ENCODE assay signal across 9 cellular contexts in genomic region chr11:119262668-119263351, GRCh38. TPM values are rescaled to one million over a fixed set of nuclear protein-coding genes. Genes with fewer than 3 reads are reported as not detected.
DNase-seq lines count a peak whose midpoint lies in the region; ATAC-seq and TF ChIP-seq lines count a peak whose summit lies in the region.
"Had no signal": no experiment of that assay in that cellular context is flagged by ENCODE, and none has a peak within 500 bp of the region (broad histone marks: within the 10 kb centered on the region; RNA-seq: fewer than 3 reads in every experiment).

No MANE protein-coding gene starts in this region.

- H3K9ac ChIP-seq in mesenchymal stem cell (ENCODE audit: low read length) = no peak overlapping the region

- H4K8ac ChIP-seq in mesenchymal stem cell (ENCODE audit: low read length) = no peak overlapping the region

- H2AK5ac ChIP-seq in mesenchymal stem cell (ENCODE audit: low read length, severe bottlenecking) = no peak overlapping the region

- no peak overlapping the region for H4K91ac ChIP-seq in mesenchymal stem cell (ENCODE audit: low read length)

- peak in 2 of 5 donors; percentile 9 to 21 for DNase-seq in CD4-positive, alpha-beta memory T cell
- peak; percentile 14 for DNase-seq in HFF-Myc (ENCODE audit: extremely low read depth, low read depth)
- peak; percentile 74 for DNase-seq in mesenchymal stem cell
- DNase-seq in CD1c-positive myeloid dendritic cell (ENCODE audit: extremely low spot score) = no peak
- DNase-seq in G401 (ENCODE audit: low spot score) = no peak
- DNase-seq in 8988T = no peak
- DNase-seq: activated CD8-positive, alpha-beta memory T cell treated with anti-CD3 and anti-CD28 coated beads, Interleukin-2, amount 50 U/mL, for 4 hours had no signal

- H3K18ac ChIP-seq in mesenchymal stem cell (ENCODE audit: low read depth in 1 of 2, low read length in 2 of 2) = no peak overlapping the region

- H3K27ac Mint-ChIP-seq in CD4-positive, alpha-beta memory T cell = no peak overlapping the region

- peak overlapping the region; percentile 39 for H3K27ac ChIP-seq in CD4-positive, alpha-beta memory T cell (ENCODE audit: low read depth, low read length)
- H3K27ac ChIP-seq in mesenchymal stem cell (ENCODE audit: low read length, poor library complexity, severe bottlenecking) = peak overlapping the region; percentile 52

- no peak overlapping the region for H2BK15ac ChIP-seq in mesenchymal stem cell (ENCODE audit: low read depth, poor library complexity, severe bottlenecking)

- peaks cover 0 to 3% of the 10 kb centered on the region in 2 donors for H3K36me3 Mint-ChIP-seq in CD4-positive, alpha-beta memory T cell

- H3K4me3 Mint-ChIP-seq in CD4-positive, alpha-beta memory T cell = no peak overlapping the region

- in situ Hi-C loops in G401 (cut with HindIII; ENCODE audit: low sequenced_read_pairs) = no loop called here

- WGBS in mesenchymal stem cell = 27% methylated on average over 4 of the region's 5 CpGs

- H3K4me1 ChIP-seq in CD4-positive, alpha-beta memory T cell (ENCODE audit: insufficient read depth, low read length) = peaks cover 94% of the 10 kb centered on the region
- peaks cover 3% of the 10 kb centered on the region for H3K4me1 ChIP-seq in mesenchymal stem cell (ENCODE audit: control insufficient read depth, insufficient read depth, low read depth, low read length)

- no peaks in the 10 kb centered on the region for H3K9me3 ChIP-seq in CD4-positive, alpha-beta memory T cell (ENCODE audit: control insufficient read depth in 1 of 2, low read length in 2 of 2)
- H3K9me3 ChIP-seq in mesenchymal stem cell (ENCODE audit: control insufficient read depth, low read length) = no peaks in the 10 kb centered on the region

- H3K9me3 Mint-ChIP-seq in CD4-positive, alpha-beta memory T cell = peaks cover 0 to 1% (median 0%) of the 10 kb centered on the region in 8 donors

- no peak overlapping the region for H3K23ac ChIP-seq in mesenchymal stem cell (ENCODE audit: low read length in 2 of 2)

- H2BK120ac ChIP-seq in mesenchymal stem cell (ENCODE audit: low read depth, low read length) = no peak overlapping the region

- H2BK5ac ChIP-seq in mesenchymal stem cell (ENCODE audit: low read depth, low read length, poor library complexity, severe bottlenecking) = no peak overlapping the region

- ATAC-seq in GM18870 (IDR thresholded peaks at IDR 0.05; ENCODE audit: unreplicated experiment) = no peak

- no peaks in the 10 kb centered on the region for H3K36me3 ChIP-seq in CD4-positive, alpha-beta memory T cell (ENCODE audit: insufficient read depth, low read length)
- no peaks in the 10 kb centered on the region for H3K36me3 ChIP-seq in mesenchymal stem cell (ENCODE audit: control insufficient read depth in 1 of 2, insufficient read depth in 2 of 2, low read depth in 1 of 2, low read length in 2 of 2)

- no peak overlapping the region for H3K4ac ChIP-seq in mesenchymal stem cell (ENCODE audit: low read depth in 1 of 2, low read length in 2 of 2)

- intact Hi-C loops in CD4-positive, alpha-beta memory T cell (cut with micrococcal nuclease) = loop anchor here (2.0 to 5.0 kb wide), 3 partner anchors 22 to 36 kb away; no protein-coding TSS in a partner anchor

- H3K14ac ChIP-seq in mesenchymal stem cell (ENCODE audit: low read length in 2 of 2) = no peak overlapping the region

- no peak overlapping the region for H3K4me2 ChIP-seq in mesenchymal stem cell (ENCODE audit: low read length, poor library complexity, severe bottlenecking)

- no peak overlapping the region for H2BK12ac ChIP-seq in mesenchymal stem cell (ENCODE audit: low read length in 2 of 2)

- peaks cover 44 to 60% (median 49%) of the 10 kb centered on the region in 4 donors for H3K4me1 Mint-ChIP-seq in CD4-positive, alpha-beta memory T cell

- no peak overlapping the region for H2AFZ ChIP-seq in mesenchymal stem cell (ENCODE audit: low read depth, low read length)

- no peaks in the 10 kb centered on the region for H3K27me3 ChIP-seq in CD4-positive, alpha-beta memory T cell (ENCODE audit: insufficient read depth, low read length)
- H3K27me3 ChIP-seq in mesenchymal stem cell (ENCODE audit: control insufficient read depth in 1 of 2, insufficient read depth in 1 of 2, low read length in 2 of 2) = no peaks in the 10 kb centered on the region

- H3K79me1 ChIP-seq in mesenchymal stem cell (replicated peaks; ENCODE audit: low read length, poor library complexity, severe bottlenecking) = peaks cover 19% of the 10 kb centered on the region

- POLR2A ChIA-PET in CD4-positive, alpha-beta memory T cell (lab: Charles Lee; ENCODE audit: partially characterized antibody) = interaction anchor here (0.7 to 5.9 kb wide), 8 partner anchors 14 to 195 kb away, joined by 3 to 30 read pairs (median 6); partner anchors contain the start of genes CBL and VPS11

- no peaks in the 10 kb centered on the region for H3K27me3 Mint-ChIP-seq in CD4-positive, alpha-beta memory T cell

- CTCF ChIA-PET in CD4-positive, alpha-beta memory T cell (lab: Charles Lee; ENCODE audit: partially characterized antibody) = interaction anchor here (0.9 to 9.1 kb wide), 11 partner anchors 9 to 93 kb away, joined by 3 to 68 read pairs (median 7); partner anchors contain the start of genes CBL and NLRX1

- H3K4me3 ChIP-seq in CD4-positive, alpha-beta memory T cell (ENCODE audit: low read length in 2 of 2) = peak overlapping the region in 1 of 2 donors; percentile 5
- H3K4me3 ChIP-seq in HFF-Myc (replicated peaks; ENCODE audit: low read depth, low read length) = no peak overlapping the region
- H3K4me3 ChIP-seq in WI38 (ENCODE audit: low read depth, low read length) = 0 out of 2 replicates have a peak overlapping the region, but pooled peaks have one; percentile 6
- peak overlapping the region in 1 of 2 experiments; percentile 2 for H3K4me3 ChIP-seq in mesenchymal stem cell (ENCODE audit: insufficient read depth in 1 of 2, low read depth in 1 of 2, low read length in 2 of 2)

- no peak for TF ChIP-seq CTCF in HFF-Myc (IDR thresholded peaks at IDR 0.05; ENCODE audit: low read depth, low read length, missing control alignments)
- no peak for TF ChIP-seq CTCF in WI38 (IDR thresholded peaks at IDR 0.05; ENCODE audit: low read depth, low read length)

RNA-seq across cellular contexts. Expression of gene MCAM, which starts 54.1 kb away (rescaled TPM):
- total RNA-seq in CD4-positive, alpha-beta memory T cell = under 1 TPM; 0.26 to 0.28 TPM
- under 1 TPM; 0.40 to 0.82 TPM for polyA plus RNA-seq in CD4-positive, alpha-beta memory T cell
- 80.2 TPM for polyA plus RNA-seq in mesenchymal stem cell (2013, experiment 1 of 2)
- polyA plus RNA-seq in mesenchymal stem cell (2013, experiment 2 of 2) = 77.3 TPM
- 77.2 and 90.3 TPM in 2 replicates for total RNA-seq in G401 (2014; rRNA removed; shearing (Covaris generic))

RNA-seq across cellular contexts. Expression of gene CBL, which starts 56.7 kb away (rescaled TPM):
- 10 to 100 TPM; 39.5 to 39.8 TPM for total RNA-seq in CD4-positive, alpha-beta memory T cell
- polyA plus RNA-seq in CD4-positive, alpha-beta memory T cell = 10 to 100 TPM in 1 of 2 donors, 1 to 10 TPM in 1; 3.6 to 15.6 TPM
- polyA plus RNA-seq in mesenchymal stem cell (2013, experiment 1 of 2) = 14.9 TPM
- 14.8 TPM for polyA plus RNA-seq in mesenchymal stem cell (2013, experiment 2 of 2)
- total RNA-seq in G401 (2014; rRNA removed; shearing (Covaris generic)) = 4.9 and 11.7 TPM in 2 replicates

Comparison
In these comparisons a context has a peak if more than half of its experiments do, and no peak if none do; other contexts are left out.
1. DNase-seq: peak in HFF-Myc (single experiment) and mesenchymal stem cell (single experiment); none in CD1c-positive myeloid dendritic cell (single experiment), G401 (single experiment) and 8988T (single experiment).
2. RNA of gene MCAM, which starts 54.1 kb away (total RNA-seq): 77.2 to 90.3 TPM in G401; 0.26 to 0.28 TPM in CD4-positive, alpha-beta memory T cell; every median in the first group is over 10 times any median in the second.